ENCODE assay signal across 1 cellular context in genomic region chr15:84653910-84654688, GRCh38.
TF ChIP-seq lines count a peak whose summit lies in the region.

WDR73 (minus strand) TSS chr15:84654283; CDS start chr15:84654274, 9 bp downstream.

TF ChIP-seq in HepG2, 621 proteins besides CTCF, POLR2A, EP300 and RAD21 (continued from another document and continues in another):
- peak; percentile 49; the same call in 1 of the 2 replicates for TF ChIP-seq ZNF800 (CRISPR knock-in tag; IDR thresholded peaks at IDR 0.05)
- TF ChIP-seq TP53 (CRISPR knock-in tag; conservative IDR thresholded peaks at IDR 0.05): 0 out of 2 replicates have a peak, but pooled peaks have one; percentile 48
- no peak for TF ChIP-seq ZNF670 (CRISPR knock-in tag; IDR thresholded peaks at IDR 0.05; ENCODE audit: borderline replicate concordance)
- no peak for TF ChIP-seq REST (IDR thresholded peaks at IDR 0.05; ENCODE audit: borderline replicate concordance in 1 of 2, low read depth in 1 of 2, low read length in 2 of 2)
- TF ChIP-seq IRF1 (CRISPR knock-in tag; IDR thresholded peaks at IDR 0.05; ENCODE audit: low read depth): no peak
- TF ChIP-seq USF2 (IDR thresholded peaks at IDR 0.05; ENCODE audit: low read depth, low read length): no peak
- no peak for TF ChIP-seq USF2 (CRISPR knock-in tag; IDR thresholded peaks at IDR 0.05; ENCODE audit: borderline replicate concordance)
- TF ChIP-seq ERF (CRISPR knock-in tag; IDR thresholded peaks at IDR 0.05): peak; percentile 55; the same call in 1 of the 2 replicates
- no peak for TF ChIP-seq LRRFIP1 (CRISPR knock-in tag; conservative IDR thresholded peaks at IDR 0.05)
- no peak for TF ChIP-seq ATAD3A (CRISPR knock-in tag; IDR thresholded peaks at IDR 0.05)
- no peak for TF ChIP-seq MLLT10 (CRISPR knock-in tag; IDR thresholded peaks at IDR 0.05)
- peak; percentile 53; the same call in 1 of the 2 replicates for TF ChIP-seq SOX5 (CRISPR knock-in tag; IDR thresholded peaks at IDR 0.05; ENCODE audit: borderline replicate concordance)
- TF ChIP-seq TBL1XR1 (IDR thresholded peaks at IDR 0.05; ENCODE audit: borderline replicate concordance, low read length, partially characterized antibody): peak; percentile 34
- TF ChIP-seq ZNF350 (CRISPR knock-in tag; IDR thresholded peaks at IDR 0.05; ENCODE audit: borderline replicate concordance, low read depth): peak; percentile 76
- TF ChIP-seq ZNF567 (CRISPR knock-in tag; IDR thresholded peaks at IDR 0.05; ENCODE audit: borderline replicate concordance): peak; percentile 52; the same call in 1 of the 2 replicates
- TF ChIP-seq RFXANK (CRISPR knock-in tag; IDR thresholded peaks at IDR 0.05): 0 out of 2 replicates have a peak, but pooled peaks have one; percentile 82
- TF ChIP-seq ZNF790 (CRISPR knock-in tag; IDR thresholded peaks at IDR 0.05; ENCODE audit: borderline replicate concordance): 0 out of 2 replicates have a peak, but pooled peaks have one; percentile 58
- no peak for TF ChIP-seq JUN (CRISPR knock-in tag; IDR thresholded peaks at IDR 0.05)
- no peak for TF ChIP-seq ZNF24 (IDR thresholded peaks at IDR 0.05)
- peak; percentile 83; the same call in 1 of the 2 replicates for TF ChIP-seq SALL2 (CRISPR knock-in tag; IDR thresholded peaks at IDR 0.05)
- peak; percentile 81; the same call in 1 of the 2 replicates for TF ChIP-seq ZNF776 (CRISPR knock-in tag; IDR thresholded peaks at IDR 0.05)
- TF ChIP-seq KMT2B (CRISPR knock-in tag; IDR thresholded peaks at IDR 0.05): peak; percentile 87
- peak; percentile 91 for TF ChIP-seq RFX1 (IDR thresholded peaks at IDR 0.05)
- peak; percentile 32; the same call in 1 of the 2 replicates for TF ChIP-seq NFKBIZ (CRISPR knock-in tag; IDR thresholded peaks at IDR 0.05)
- TF ChIP-seq ZHX1 (CRISPR knock-in tag; IDR thresholded peaks at IDR 0.05; ENCODE audit: low read depth): no peak
- peak; percentile 82; the same call in 1 of the 2 replicates for TF ChIP-seq FUBP1 (CRISPR knock-in tag; IDR thresholded peaks at IDR 0.05; ENCODE audit: borderline replicate concordance)
- peak; percentile 89 for TF ChIP-seq HOXD1 (CRISPR knock-in tag; IDR thresholded peaks at IDR 0.05)
- TF ChIP-seq RNF219 (CRISPR knock-in tag; IDR thresholded peaks at IDR 0.05): no peak
- no peak for TF ChIP-seq ZNF180 (CRISPR knock-in tag; IDR thresholded peaks at IDR 0.05; ENCODE audit: borderline replicate concordance, low read depth)
- TF ChIP-seq ZBTB25 (CRISPR knock-in tag; IDR thresholded peaks at IDR 0.05): peak; percentile 56; the same call in 1 of the 2 replicates
- TF ChIP-seq SUZ12 (IDR thresholded peaks at IDR 0.05; ENCODE audit: low read depth, low read length): no peak
- peak; percentile 69 for TF ChIP-seq E2F1 (CRISPR knock-in tag; IDR thresholded peaks at IDR 0.05)
- TF ChIP-seq ZKSCAN8 (CRISPR knock-in tag; IDR thresholded peaks at IDR 0.05; ENCODE audit: borderline replicate concordance): no peak
